8 cellular contexts compared by ENCODE assay signal in the genomic region with DNA sequence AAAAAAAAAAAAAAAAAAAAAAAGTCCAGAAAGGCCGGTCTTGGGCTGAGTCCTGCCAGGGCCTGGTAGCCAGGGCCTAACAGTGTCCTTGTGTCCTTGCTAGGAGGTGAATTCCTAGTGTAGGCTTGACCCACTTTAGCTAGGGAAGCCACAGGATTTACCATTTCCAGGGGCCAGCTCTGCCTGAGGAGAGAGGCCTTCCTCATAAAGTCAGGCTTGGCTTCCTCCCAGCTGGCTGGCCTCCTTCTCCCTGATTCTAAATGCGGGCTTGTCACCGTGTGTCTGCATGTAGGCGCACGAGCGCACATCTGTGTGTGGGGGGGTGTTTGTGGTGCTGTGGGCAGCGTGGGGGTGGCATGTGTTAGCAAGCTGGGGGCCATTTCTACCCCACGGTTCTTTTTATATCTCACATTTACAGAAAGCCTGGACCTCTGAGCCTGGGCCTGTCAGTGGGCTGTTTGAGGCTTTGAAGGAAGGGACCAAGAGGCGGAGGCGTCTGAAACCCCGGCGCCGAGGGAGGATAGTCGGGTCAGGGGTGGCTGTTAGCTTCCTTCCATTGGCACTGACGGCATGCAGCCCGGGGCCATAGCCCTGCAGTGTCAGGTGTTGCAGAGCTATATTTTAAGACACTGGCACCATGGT. TPM values are rescaled to one million over a fixed set of nuclear protein-coding genes. Genes with fewer than 3 reads are reported as not detected.
DNase-seq lines count a peak whose midpoint lies in the region; ATAC-seq and TF ChIP-seq lines count a peak whose summit lies in the region.

No MANE protein-coding gene starts in this region.

- peak overlapping the region; percentile 86 for H3K27ac Mint-ChIP-seq in activated CD8-positive, alpha-beta T cell treated with anti-CD3 and anti-CD28 coated beads for 36 hours

- peak; percentile 81 for ATAC-seq in activated CD8-positive, alpha-beta T cell treated with anti-CD3 and anti-CD28 coated beads for 36 hours
- no peak for ATAC-seq in HG02938 (IDR thresholded peaks at IDR 0.05; ENCODE audit: unreplicated experiment)
- ATAC-seq in HG03520 (IDR thresholded peaks at IDR 0.05; ENCODE audit: unreplicated experiment): no peak

- no peak for TF ChIP-seq CTCF in HFF-Myc (IDR thresholded peaks at IDR 0.05; ENCODE audit: low read depth, low read length, missing control alignments)
- TF ChIP-seq CTCF in activated CD8-positive, alpha-beta T cell treated with anti-CD3 and anti-CD28 coated beads for 36 hours (IDR thresholded peaks at IDR 0.05): no peak
- no peak for TF ChIP-seq CTCF in fibroblast of villous mesenchyme (IDR thresholded peaks at IDR 0.05; ENCODE audit: insufficient read depth, low read depth, low read length)
- TF ChIP-seq CTCF in ovary (IDR thresholded peaks at IDR 0.05): no peak

- H3K36me3 Mint-ChIP-seq in activated CD8-positive, alpha-beta T cell treated with anti-CD3 and anti-CD28 coated beads for 36 hours (ENCODE audit: low read depth): no peaks in the 10 kb centered on the region

- H3K9me3 ChIP-seq in ovary: no peaks in the 10 kb centered on the region

- H3K27me3 Mint-ChIP-seq in activated CD8-positive, alpha-beta T cell treated with anti-CD3 and anti-CD28 coated beads for 36 hours: no peaks in the 10 kb centered on the region

- H3K36me3 ChIP-seq in ACC112 (ENCODE audit: insufficient read depth, low read length) (no peaks in the 10 kb centered on the region), ovary (no peaks in the 10 kb centered on the region)

- no peaks in the 10 kb centered on the region for H3K9me3 Mint-ChIP-seq in activated CD8-positive, alpha-beta T cell treated with anti-CD3 and anti-CD28 coated beads for 36 hours

- DNase-seq in HFF-Myc (ENCODE audit: extremely low read depth, low read depth) (peak; percentile 47), fibroblast of villous mesenchyme (ENCODE audit: low read depth) (peak; percentile 70), ovary (peak; percentile 39 to 73 (median 48)), middle frontal gyrus (ENCODE audit: extremely low spot score, low spot score) (no peak)
- DNase-seq in activated CD8-positive, alpha-beta T cell treated with anti-CD3 and anti-CD28 coated beads for 36 hours: peak; percentile 86

- H3K27ac ChIP-seq in ACC112 (ENCODE audit: low read depth, low read length): no peak overlapping the region
- H3K27ac ChIP-seq in ovary: no peak overlapping the region

- TF ChIP-seq EP300 in ovary (IDR thresholded peaks at IDR 0.05): no peak

- H3K27me3 ChIP-seq in ACC112 (ENCODE audit: insufficient read depth, low read length): no peaks in the 10 kb centered on the region
- no peaks in the 10 kb centered on the region for H3K27me3 ChIP-seq in ovary

- H3K4me1 Mint-ChIP-seq in activated CD8-positive, alpha-beta T cell treated with anti-CD3 and anti-CD28 coated beads for 36 hours (ENCODE audit: low read depth): peaks cover 28% of the 10 kb centered on the region

- CTCF ChIA-PET in activated CD8-positive, alpha-beta T cell treated with anti-CD3 and anti-CD28 coated beads for 36 hours (lab: Charles Lee): interaction anchor here (0.7 to 4.7 kb wide), 6 partner anchors 12 to 217 kb away, joined by 3 to 45 read pairs (median 3); partner anchors contain the start of genes IER2 and STX10

- H3K4me1 ChIP-seq in ACC112 (ENCODE audit: control insufficient read depth, insufficient read depth, low read length, unreplicated experiment) (no peaks in the 10 kb centered on the region), ovary (ENCODE audit: insufficient read depth) (peaks cover 3% of the 10 kb centered on the region)

- H2AFZ ChIP-seq in ACC112 (ENCODE audit: low read length, unreplicated experiment): peak overlapping the region; percentile 37

- no peak for TF ChIP-seq POLR2A in ovary (IDR thresholded peaks at IDR 0.05)

- intact Hi-C loops in activated CD8-positive, alpha-beta T cell treated with anti-CD3 and anti-CD28 coated beads for 36 hours (cut with micrococcal nuclease): no loop called here
- intact Hi-C loops in ovary (cut with DNase I): loop anchor here in 1 of 4 donors (10.0 kb wide), 1 partner anchor 53 kb away; no protein-coding TSS in a partner anchor

- POLR2A ChIA-PET in activated CD8-positive, alpha-beta T cell treated with anti-CD3 and anti-CD28 coated beads for 36 hours (lab: Charles Lee): interaction anchor here (0.6 to 2.4 kb wide), 8 partner anchors 9 to 85 kb away, joined by 3 to 11 read pairs (median 5); partner anchors contain the start of genes IER2 and STX10

- H3K4me3 ChIP-seq in ACC112 (ENCODE audit: low read depth, low read length) (no peak overlapping the region), HFF-Myc (replicated peaks; ENCODE audit: low read depth, low read length) (no peak overlapping the region), fibroblast of villous mesenchyme (ENCODE audit: low read depth, low read length) (no peak overlapping the region), ovary (no peak overlapping the region)

- 26 to 27% (median 26%) methylated on average over 16 of the region's 16 CpGs for WGBS in ovary, 3 donors

- H3K79me2 ChIP-seq in ACC112 (ENCODE audit: control insufficient read depth, insufficient read depth, low read length, unreplicated experiment): no peaks in the 10 kb centered on the region

- H3K4me3 Mint-ChIP-seq in activated CD8-positive, alpha-beta T cell treated with anti-CD3 and anti-CD28 coated beads for 36 hours: peak overlapping the region; percentile 37

RNA-seq across cellular contexts. Expression of gene IER2, which starts 31.7 kb away (rescaled TPM):
- 100 to 1,000 TPM; 120 to 122 TPM for total RNA-seq in activated CD8-positive, alpha-beta T cell treated with anti-CD3 and anti-CD28 coated beads for 36 hours
- total RNA-seq in fibroblast of villous mesenchyme (22.0 and 28.7 TPM in 2 replicates), ovary (100 to 1,000 TPM in 3 of 7 donors, 10 to 100 TPM in 4; 55.3 to 301 (median 82.8) TPM)
- 10 to 100 TPM; 47.4 to 64.4 TPM for polyA plus RNA-seq in ovary

RNA-seq across cellular contexts. Expression of gene STX10, which starts 31.7 kb away (rescaled TPM):
- 10 to 100 TPM; 66.8 to 72.4 TPM for total RNA-seq in activated CD8-positive, alpha-beta T cell treated with anti-CD3 and anti-CD28 coated beads for 36 hours
- total RNA-seq in fibroblast of villous mesenchyme (58.3 and 69.9 TPM in 2 replicates), ovary (10 to 100 TPM; 36.5 to 54.8 (median 43.0) TPM)
- 10 to 100 TPM; 15.3 to 57.8 TPM for polyA plus RNA-seq in ovary
